Comparison of ENCODE assay signal across 1 cellular context in genomic region chr12:48717252-48717695, GRCh38.
A peak's percentile ranks its signal among the peaks of the same experiment; 100 is the strongest.
TF ChIP-seq lines count a peak whose summit lies in the region.

No MANE protein-coding gene starts in this region.

TF ChIP-seq in H1, 55 proteins besides CTCF, POLR2A, EP300 and RAD21 (continued from another document):
- no peak for TF ChIP-seq NANOG (IDR thresholded peaks at IDR 0.05; ENCODE audit: insufficient read depth, low read depth, low read length, poor library complexity, severe bottlenecking)
- TF ChIP-seq ASH2L (IDR thresholded peaks at IDR 0.05; ENCODE audit: low read length) = peak; percentile 19
- TF ChIP-seq SP4 (IDR thresholded peaks at IDR 0.05; ENCODE audit: low read length) = no peak
- TF ChIP-seq TBP (IDR thresholded peaks at IDR 0.05; ENCODE audit: low read depth, low read length) = no peak
- peak; percentile 47; the same call in 1 of the 2 replicates for TF ChIP-seq PHF8 (conservative IDR thresholded peaks at IDR 0.05; ENCODE audit: low read depth, low read length)
- TF ChIP-seq SIN3A (conservative IDR thresholded peaks at IDR 0.05 in 1 of 2, IDR thresholded peaks at IDR 0.05 in 1 of 2; ENCODE audit: low read depth in 1 of 2, low read length in 2 of 2) = no peak
- no peak for TF ChIP-seq USF2 (IDR thresholded peaks at IDR 0.05; ENCODE audit: low read length)
- TF ChIP-seq SIRT6 (IDR thresholded peaks at IDR 0.05; ENCODE audit: low read length) = no peak
- no peak for TF ChIP-seq SP2 (IDR thresholded peaks at IDR 0.05; ENCODE audit: low read length)
- no peak for TF ChIP-seq HDAC2 (IDR thresholded peaks at IDR 0.05; ENCODE audit: borderline replicate concordance in 1 of 2, low read depth in 2 of 2, low read length in 2 of 2)
- no peak for TF ChIP-seq SIX5 (IDR thresholded peaks at IDR 0.05; ENCODE audit: low read depth, low read length)
- no peak for TF ChIP-seq MAFK (IDR thresholded peaks at IDR 0.05; ENCODE audit: low read depth, low read length)
- TF ChIP-seq FOSL1 (IDR thresholded peaks at IDR 0.05; ENCODE audit: insufficient read depth, low read depth, low read length) = no peak
